In genomic region chr4:186724048-186724860, GRCh38 we compare ENCODE assay signal across 8 cellular contexts. TPM values are rescaled to one million over a fixed set of nuclear protein-coding genes. Genes with fewer than 3 reads are reported as not detected.
A peak's percentile ranks its signal among the peaks of the same experiment; 100 is the strongest.
DNase-seq lines count a peak whose midpoint lies in the region; ATAC-seq and TF ChIP-seq lines count a peak whose summit lies in the region.

No MANE protein-coding gene starts in this region.

- peaks cover 12% of the 10 kb centered on the region for H3K36me3 Mint-ChIP-seq in nephron (ENCODE audit: low read depth)

- peaks cover 5% of the 10 kb centered on the region for H3K27me3 Mint-ChIP-seq in nephron (ENCODE audit: low read depth)

- TF ChIP-seq CTCF in nephron (IDR thresholded peaks at IDR 0.05; ENCODE audit: unreplicated experiment in 3 of 3), result no peak

- H3K4me3 Mint-ChIP-seq in nephron, result peak overlapping the region; percentile 99 to 100 (median 99)

- peak; percentile 24 for DNase-seq in DMS153 (lab: John Stamatoyannopoulos, UW)
- no peak for DNase-seq in DMS153 treated with DMSO at 0.1 percent for 48 hours (lab: John Stamatoyannopoulos, UW; ENCODE audit: unreplicated experiment)
- peak; percentile 5 for DNase-seq in SK-MEL-5 (ENCODE audit: low read depth, low spot score)
- peak; percentile 58 for DNase-seq in fibroblast of peridontal ligament (ENCODE audit: extremely low read depth)
- DNase-seq in stimulated activated CD4-positive, alpha-beta T cell treated with anti-CD3 and anti-CD28 coated beads, Interleukin-4, amount 100 ng/mL, for 1 hour, result no peak
- no peak for DNase-seq in RPMI8226

- H3K9me3 Mint-ChIP-seq in nephron, result peaks cover 3% of the 10 kb centered on the region

- no peak for ATAC-seq in HG02970 (IDR thresholded peaks at IDR 0.05; ENCODE audit: low FRiP score, unreplicated experiment)

- in situ Hi-C loops in SK-MEL-5 (cut with HindIII; ENCODE audit: low pct_unique_long_range_greater_than_20kb, low sequenced_read_pairs), result no loop called here

- H3K4me1 Mint-ChIP-seq in nephron, result peaks cover 20% of the 10 kb centered on the region

- H3K27ac Mint-ChIP-seq in nephron, result peak overlapping the region; percentile 92 to 99 (median 98)

RNA-seq across cellular contexts. Expression of gene FAT1, which starts 0.6 kb away (rescaled TPM):
- 78.0 and 88.9 TPM in 2 replicates for total RNA-seq in SK-MEL-5 (2014; rRNA removed; shearing (Covaris generic))
- polyA plus RNA-seq in SK-MEL-5 (2015; cell fraction: cytosol; rRNA removed), result 75.3 and 95.6 TPM in 2 replicates
- 49.3 and 50.5 TPM in 2 replicates for polyA plus RNA-seq in SK-MEL-5 (2015; cell fraction: nucleus; rRNA removed)

Comparison
In these comparisons a context has a peak if more than half of its experiments do, and no peak if none do; other contexts are left out.
1. DNase-seq: peak in DMS153 (single experiment), SK-MEL-5 (single experiment) and fibroblast of peridontal ligament (single experiment); none in DMS153 treated with DMSO at 0.1 percent for 48 hours (single experiment), stimulated activated CD4-positive, alpha-beta T cell treated with anti-CD3 and anti-CD28 coated beads, Interleukin-4, amount 100 ng/mL, for 1 hour (single experiment) and RPMI8226 (single experiment).